In genomic region chrX:135819912-135820311, GRCh38 we compare ENCODE assay signal across 4 cellular contexts. TPM values are rescaled to one million over a fixed set of nuclear protein-coding genes. Genes with fewer than 3 reads are reported as not detected.
"Had no signal": no experiment of that assay in that cellular context is flagged by ENCODE, and none has a peak within 500 bp of the region (broad histone marks: within the 10 kb centered on the region; RNA-seq: fewer than 3 reads in every experiment).

TSS of gene CT45A2 (minus strand) at chrX:135820012. CDS start at chrX:135816265, 3,747 bp downstream.

RNA-seq across cellular contexts. Expression of gene CT45A2, which starts in this region (rescaled TPM):
- total RNA-seq: LHCN-M2, M059J, MCF 10A, NCI-H460 had no signal
